In genomic region chr13:79833972-79834371, GRCh38 we compare ENCODE assay signal across 21 cellular contexts.
A peak's percentile ranks its signal among the peaks of the same experiment; 100 is the strongest.
DNase-seq lines count a peak whose midpoint lies in the region; ATAC-seq and TF ChIP-seq lines count a peak whose summit lies in the region.
"Had no signal": no experiment of that assay in that cellular context is flagged by ENCODE, and none has a peak within 500 bp of the region (broad histone marks: within the 10 kb centered on the region; RNA-seq: fewer than 3 reads in every experiment).

No MANE protein-coding gene starts in this region.

- peaks cover under 1 to 3% of the 10 kb centered on the region in 2 donors for H3K27me3 Mint-ChIP-seq in stimulated activated naive B cell treated with anti-CD40 and anti-IgM and Interleukin-4, amounts not matched to agents 10 μg/mL and 1 μg/mL and 100 μg/mL, for 72 hours

- no peaks in the 10 kb centered on the region for H3K9me3 ChIP-seq in left ventricle myocardium inferior (replicated peaks)
- H3K9me3 ChIP-seq: SJCRH30 had no signal

- H3K36me3 ChIP-seq in left ventricle myocardium inferior: no peaks in the 10 kb centered on the region
- H3K36me3 ChIP-seq: SJCRH30 had no signal

- H3K27ac Mint-ChIP-seq in stimulated activated naive B cell treated with anti-CD40 and anti-IgM and Interleukin-4, amounts not matched to agents 10 μg/mL and 1 μg/mL and 100 μg/mL, for 72 hours: no peak overlapping the region
- H3K27ac Mint-ChIP-seq: B cell, CD14-positive monocyte had no signal

- TF ChIP-seq CTCF in left ventricle myocardium inferior (IDR thresholded peaks at IDR 0.05; ENCODE audit: borderline replicate concordance): no peak

- no peaks in the 10 kb centered on the region for H3K27me3 ChIP-seq in left ventricle myocardium inferior (ENCODE audit: low read depth)
- H3K27me3 ChIP-seq: SJCRH30 had no signal

- peak overlapping the region; percentile 49 for H3K27ac ChIP-seq in left ventricle myocardium inferior (replicated peaks)
- H3K27ac ChIP-seq: SJCRH30 had no signal

- peak; percentile 58 for ATAC-seq in sciatic nerve
- ATAC-seq in stimulated activated naive B cell treated with anti-CD40 and anti-IgM and Interleukin-4, amounts not matched to agents 10 μg/mL and 1 μg/mL and 100 μg/mL, for 72 hours (replicated peaks): no peak
- ATAC-seq: K562, Panc1 had no signal

- peaks cover 0 to under 1% of the 10 kb centered on the region in 2 donors for H3K9me3 Mint-ChIP-seq in stimulated activated naive B cell treated with anti-CD40 and anti-IgM and Interleukin-4, amounts not matched to agents 10 μg/mL and 1 μg/mL and 100 μg/mL, for 72 hours

- intact Hi-C loops in left ventricle myocardium inferior (cut with micrococcal nuclease) (no loop called here), cardiac septum (cut with DNase I) (no loop called here), sciatic nerve (cut with DNase I) (no loop called here)

- no peak overlapping the region for H3K4me3 ChIP-seq in left ventricle myocardium inferior
- H3K4me3 ChIP-seq: K562, SJCRH30 had no signal

- H3K4me1 ChIP-seq in left ventricle myocardium inferior: peaks cover 13% of the 10 kb centered on the region

- DNase-seq in left ventricle myocardium inferior (no peak), cardiac septum (ENCODE audit: low spot score) (no peak), fibroblast of gingiva (ENCODE audit: low read depth) (peak; percentile 59), myocyte (ENCODE audit: low read depth) (peak; percentile 20), sciatic nerve (ENCODE audit: low spot score) (no peak), NCI-H526 treated with DMSO at 0.1 percent for 48 hours (lab: John Stamatoyannopoulos, UW) (no peak), LoVo (ENCODE audit: low spot score) (no peak)
- no peak for DNase-seq in stimulated activated naive B cell treated with anti-CD40 and anti-IgM and Interleukin-4, amounts not matched to agents 10 μg/mL and 1 μg/mL and 100 μg/mL, for 72 hours
- DNase-seq: DMS53; GDM1; NCI-H1092; NCI-H1436; NCI-H187 treated with DMSO at 0.1 percent for 48 hours; NCI-H2107; NCI-H774; NK-92 treated with Interleukin-12 subunit alpha and Interleukin-12 subunit beta, amount 100 ng/mL, for 24 hours; SJCRH30 had no signal

- no peaks in the 10 kb centered on the region for H3K4me1 Mint-ChIP-seq in stimulated activated naive B cell treated with anti-CD40 and anti-IgM and Interleukin-4, amounts not matched to agents 10 μg/mL and 1 μg/mL and 100 μg/mL, for 72 hours
- H3K4me1 Mint-ChIP-seq: B cell, CD14-positive monocyte had no signal

- no peaks in the 10 kb centered on the region for H3K36me3 Mint-ChIP-seq in stimulated activated naive B cell treated with anti-CD40 and anti-IgM and Interleukin-4, amounts not matched to agents 10 μg/mL and 1 μg/mL and 100 μg/mL, for 72 hours
- H3K36me3 Mint-ChIP-seq: CD14-positive monocyte had no signal

- H3K4me3 Mint-ChIP-seq in stimulated activated naive B cell treated with anti-CD40 and anti-IgM and Interleukin-4, amounts not matched to agents 10 μg/mL and 1 μg/mL and 100 μg/mL, for 72 hours: no peak overlapping the region
- H3K4me3 Mint-ChIP-seq: B cell, CD14-positive monocyte had no signal

Comparison
In these comparisons a context has a peak if more than half of its experiments do, and no peak if none do; other contexts are left out.
1. DNase-seq: peak in fibroblast of gingiva (single experiment) and myocyte (single experiment); none in left ventricle myocardium inferior (single experiment), cardiac septum (single experiment), sciatic nerve (single experiment), NCI-H526 treated with DMSO at 0.1 percent for 48 hours (single experiment), stimulated activated naive B cell treated with anti-CD40 and anti-IgM and Interleukin-4, amounts not matched to agents 10 μg/mL and 1 μg/mL and 100 μg/mL, for 72 hours (single experiment) and LoVo (single experiment).